ENCODE assay signal across 13 cellular contexts in genomic region chr6:154953644-154954043, GRCh38. TPM values are rescaled to one million over a fixed set of nuclear protein-coding genes. Genes with fewer than 3 reads are reported as not detected.
A peak's percentile ranks its signal among the peaks of the same experiment; 100 is the strongest.
DNase-seq lines count a peak whose midpoint lies in the region; ATAC-seq lines count a peak whose summit lies in the region.
"Had no signal": no experiment of that assay in that cellular context is flagged by ENCODE, and none has a peak within 500 bp of the region (broad histone marks: within the 10 kb centered on the region; RNA-seq: fewer than 3 reads in every experiment).

No MANE protein-coding gene starts in this region.

- H3K4ac ChIP-seq in trophoblast cell (ENCODE audit: low read depth, low read length): no peak overlapping the region

- H3K9me3 Mint-ChIP-seq in stimulated activated memory B cell treated with anti-CD40 and anti-IgM and Interleukin-4, amounts not matched to agents 10 μg/mL and 1 μg/mL and 100 μg/mL, for 72 hours: no peaks in the 10 kb centered on the region
- H3K9me3 Mint-ChIP-seq in activated T-cell treated with anti-CD3 and anti-CD28 coated beads, Interleukin-2, amount 50 U/mL, for 72 hours: peaks cover 0 to 6% of the 10 kb centered on the region in 2 donors
- H3K9me3 Mint-ChIP-seq: CD4-positive, alpha-beta T cell; H9 had no signal

- peaks cover 10% of the 10 kb centered on the region for H3K36me3 Mint-ChIP-seq in stimulated activated memory B cell treated with anti-CD40 and anti-IgM and Interleukin-4, amounts not matched to agents 10 μg/mL and 1 μg/mL and 100 μg/mL, for 72 hours
- peaks cover 3 to 6% of the 10 kb centered on the region in 2 donors for H3K36me3 Mint-ChIP-seq in activated T-cell treated with anti-CD3 and anti-CD28 coated beads, Interleukin-2, amount 50 U/mL, for 72 hours (ENCODE audit: insufficient read depth in 2 of 2)

- H2BK12ac ChIP-seq in trophoblast cell (ENCODE audit: low read length): no peak overlapping the region

- no CpG with 5 or more reads among the region's 11 CpGs for WGBS in trophoblast cell (ENCODE audit: extremely low coverage, insufficient coverage, insufficient read length)

- H3K27ac ChIP-seq in BLaER1: peak overlapping the region; percentile 88
- no peak overlapping the region for H3K27ac ChIP-seq in trophoblast cell (ENCODE audit: low read depth, low read length)
- H3K27ac ChIP-seq: C4-2B had no signal

- H3K9me3 ChIP-seq in BLaER1: peaks cover 4% of the 10 kb centered on the region; the same call in 1 of the 2 replicates
- peaks cover 1% of the 10 kb centered on the region for H3K9me3 ChIP-seq in trophoblast cell (ENCODE audit: insufficient read depth, low read depth, low read length)
- H3K9me3 ChIP-seq: Caco-2 had no signal

- no peak overlapping the region for H2BK120ac ChIP-seq in trophoblast cell (ENCODE audit: insufficient read depth, low read length, poor library complexity)

- H3K4me2 ChIP-seq in BLaER1 (peak overlapping the region; percentile 57), trophoblast cell (ENCODE audit: low read length) (no peak overlapping the region)

- no peak overlapping the region for H3K18ac ChIP-seq in trophoblast cell (ENCODE audit: low read length)

- DNase-seq in RPMI7951 (ENCODE audit: low read depth): peak; percentile 66
- DNase-seq in mesenteric fat pad (ENCODE audit: low spot score): peak; percentile 55
- DNase-seq in trophoblast cell: no peak
- DNase-seq in NCI-H748 (lab: John Stamatoyannopoulos, UW; ENCODE audit: unreplicated experiment): no peak
- DNase-seq in activated T-cell treated with anti-CD3 and anti-CD28 coated beads, Interleukin-2, amount 50 U/mL, for 72 hours: no peak
- DNase-seq: 8988T; Caco-2; CD4-positive, alpha-beta T cell; H9 had no signal

- no peak for ATAC-seq in stimulated activated memory B cell treated with anti-CD40 and anti-IgM and Interleukin-4, amounts not matched to agents 10 μg/mL and 1 μg/mL and 100 μg/mL, for 72 hours
- no peak for ATAC-seq in activated T-cell treated with anti-CD3 and anti-CD28 coated beads, Interleukin-2, amount 50 U/mL, for 72 hours (replicated peaks in 1 of 2)
- ATAC-seq: HepG2 had no signal

- H4K8ac ChIP-seq in trophoblast cell (ENCODE audit: low read depth, low read length): no peak overlapping the region

- H4K20me1 ChIP-seq in BLaER1: no peaks in the 10 kb centered on the region

- no peak overlapping the region for H4K12ac ChIP-seq in trophoblast cell (ENCODE audit: low read depth, low read length)

- no peak overlapping the region for H2BK5ac ChIP-seq in trophoblast cell (ENCODE audit: low read depth, low read length, poor library complexity)

- H3K4me3 Mint-ChIP-seq in stimulated activated memory B cell treated with anti-CD40 and anti-IgM and Interleukin-4, amounts not matched to agents 10 μg/mL and 1 μg/mL and 100 μg/mL, for 72 hours: no peak overlapping the region
- no peak overlapping the region for H3K4me3 Mint-ChIP-seq in activated T-cell treated with anti-CD3 and anti-CD28 coated beads, Interleukin-2, amount 50 U/mL, for 72 hours
- H3K4me3 Mint-ChIP-seq: CD4-positive, alpha-beta T cell; H9 had no signal

- H3K9ac ChIP-seq in BLaER1: no peak overlapping the region
- no peak overlapping the region for H3K9ac ChIP-seq in trophoblast cell (ENCODE audit: low read length)

- H2AK5ac ChIP-seq in trophoblast cell (ENCODE audit: low read length): no peak overlapping the region

- no peak overlapping the region for H3K4me3 ChIP-seq in BLaER1
- no peak overlapping the region for H3K4me3 ChIP-seq in trophoblast cell (ENCODE audit: low read depth, low read length)

- H4K91ac ChIP-seq in trophoblast cell (ENCODE audit: low read depth, low read length): no peak overlapping the region

- H3K4me1 Mint-ChIP-seq in stimulated activated memory B cell treated with anti-CD40 and anti-IgM and Interleukin-4, amounts not matched to agents 10 μg/mL and 1 μg/mL and 100 μg/mL, for 72 hours: peaks cover 32% of the 10 kb centered on the region
- peaks cover 14% of the 10 kb centered on the region for H3K4me1 Mint-ChIP-seq in activated T-cell treated with anti-CD3 and anti-CD28 coated beads, Interleukin-2, amount 50 U/mL, for 72 hours (ENCODE audit: low read depth)

- H3K79me1 ChIP-seq in trophoblast cell (ENCODE audit: low read length): no peaks in the 10 kb centered on the region

- H3K14ac ChIP-seq in trophoblast cell (ENCODE audit: low read length): no peak overlapping the region

- H3K27me3 Mint-ChIP-seq in stimulated activated memory B cell treated with anti-CD40 and anti-IgM and Interleukin-4, amounts not matched to agents 10 μg/mL and 1 μg/mL and 100 μg/mL, for 72 hours: no peaks in the 10 kb centered on the region
- no peaks in the 10 kb centered on the region for H3K27me3 Mint-ChIP-seq in activated T-cell treated with anti-CD3 and anti-CD28 coated beads, Interleukin-2, amount 50 U/mL, for 72 hours (ENCODE audit: low read depth)
- H3K27me3 Mint-ChIP-seq: CD4-positive, alpha-beta T cell had no signal

- H2AFZ ChIP-seq in trophoblast cell (ENCODE audit: insufficient read depth, low read length, poor library complexity): no peak overlapping the region

- H3K23ac ChIP-seq in trophoblast cell (ENCODE audit: low read length): no peak overlapping the region

- H3K27ac Mint-ChIP-seq in stimulated activated memory B cell treated with anti-CD40 and anti-IgM and Interleukin-4, amounts not matched to agents 10 μg/mL and 1 μg/mL and 100 μg/mL, for 72 hours: peak overlapping the region; percentile 25
- no peak overlapping the region for H3K27ac Mint-ChIP-seq in activated T-cell treated with anti-CD3 and anti-CD28 coated beads, Interleukin-2, amount 50 U/mL, for 72 hours
- H3K27ac Mint-ChIP-seq: CD4-positive, alpha-beta T cell; H9 had no signal

- H3K4me1 ChIP-seq in BLaER1 (peaks cover 55% of the 10 kb centered on the region), trophoblast cell (ENCODE audit: control insufficient read depth in 1 of 2, insufficient read depth in 2 of 2, low read length in 2 of 2) (no peaks in the 10 kb centered on the region)
- H3K4me1 ChIP-seq: Caco-2 had no signal

- H3K79me2 ChIP-seq in trophoblast cell (ENCODE audit: control insufficient read depth, insufficient read depth, low read length, poor library complexity): no peaks in the 10 kb centered on the region

- H3K27me3 ChIP-seq in BLaER1 (no peaks in the 10 kb centered on the region), trophoblast cell (ENCODE audit: insufficient read depth, low read length) (no peaks in the 10 kb centered on the region)

- peaks cover 4% of the 10 kb centered on the region; the same call in 1 of the 2 replicates for H3K36me3 ChIP-seq in BLaER1
- peaks cover 0 to 2% of the 10 kb centered on the region in 2 experiments for H3K36me3 ChIP-seq in trophoblast cell (ENCODE audit: control insufficient read depth in 1 of 2, insufficient read depth in 2 of 2, low read length in 2 of 2)

RNA-seq across cellular contexts. Expression of gene TIAM2, which starts 41.5 kb away (rescaled TPM):
- total RNA-seq in RPMI7951 (2014; rRNA removed; shearing (Covaris generic)): 10.7 and 18.3 TPM in 2 replicates
- 5.9 TPM for total RNA-seq in mesenteric fat pad
- 4.8 and 5.4 TPM in 2 replicates for polyA plus RNA-seq in trophoblast cell (2013)
- total RNA-seq in activated T-cell treated with anti-CD3 and anti-CD28 coated beads, Interleukin-2, amount 50 U/mL, for 72 hours: 1 to 10 TPM; 8.3 to 9.7 TPM

Comparison
In these comparisons a context has a peak if more than half of its experiments do, and no peak if none do; other contexts are left out.
1. DNase-seq: peak in RPMI7951 (single experiment) and mesenteric fat pad (single experiment); none in trophoblast cell (0 of 2), NCI-H748 (single experiment) and activated T-cell treated with anti-CD3 and anti-CD28 coated beads, Interleukin-2, amount 50 U/mL, for 72 hours (0 of 2).